ENCODE assay signal across 18 cellular contexts in the genomic region with DNA sequence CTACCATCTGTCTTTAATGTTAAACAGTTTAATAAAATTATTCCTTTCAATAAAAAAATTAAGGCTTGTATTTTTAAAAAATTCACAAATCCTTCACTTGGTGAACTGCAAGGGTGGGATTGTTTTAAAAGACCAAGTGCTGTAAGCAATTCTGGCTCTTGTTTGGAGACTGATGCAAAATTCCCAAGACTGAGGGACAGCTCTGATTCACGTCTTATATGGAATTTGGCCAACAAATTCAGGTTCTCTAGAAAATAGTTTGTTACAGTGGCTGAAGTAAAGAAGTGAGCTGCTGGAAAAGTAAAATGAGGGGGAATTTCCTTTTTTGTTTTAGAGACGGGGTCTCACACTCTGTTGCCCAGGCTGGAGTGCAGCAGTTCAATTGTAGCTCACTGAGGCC. TPM values are rescaled to one million over a fixed set of nuclear protein-coding genes. Genes with fewer than 3 reads are reported as not detected.
DNase-seq lines count a peak whose midpoint lies in the region; ATAC-seq and TF ChIP-seq lines count a peak whose summit lies in the region.
"Had no signal": no experiment of that assay in that cellular context is flagged by ENCODE, and none has a peak within 500 bp of the region (broad histone marks: within the 10 kb centered on the region; RNA-seq: fewer than 3 reads in every experiment).

No MANE protein-coding gene starts in this region.

- H3K27me3 ChIP-seq in PC-9 (ENCODE audit: insufficient read depth, low read depth) (no peaks in the 10 kb centered on the region), upper lobe of right lung (no peaks in the 10 kb centered on the region), dorsolateral prefrontal cortex (no peaks in the 10 kb centered on the region)
- H3K27me3 ChIP-seq: body of pancreas, testis had no signal

- POLR2A ChIA-PET in PC-9 (lab: Charles Lee; ENCODE audit: unreplicated experiment) = no interaction called here

- TF ChIP-seq CTCF in AG10803 (conservative IDR thresholded peaks at IDR 0.05; ENCODE audit: low read length) (no peak), PC-9 (conservative IDR thresholded peaks at IDR 0.05) (no peak), choroid plexus epithelial cell (conservative IDR thresholded peaks at IDR 0.05; ENCODE audit: low read depth, low read length) (no peak), neural crest cell (conservative IDR thresholded peaks at IDR 0.05) (no peak), upper lobe of right lung (IDR thresholded peaks at IDR 0.05) (no peak), dorsolateral prefrontal cortex (IDR thresholded peaks at IDR 0.05 in 54 of 56, conservative IDR thresholded peaks at IDR 0.05 in 2 of 56; ENCODE audit: low read depth in 1 of 56, partially characterized antibody in 56 of 56) (no peak)

- BruUV-seq in PC-9 (replicated peaks; lab: Mats Ljungman, UMichigan) = no TSS peak

- H3K4me3 Mint-ChIP-seq in neural crest cell = no peak overlapping the region
- H3K4me3 Mint-ChIP-seq in activated T-helper 2 cell treated with anti-CD3 and anti-CD28 coated beads, Interferon-gamma antibody, Interleukin-2, Interleukin-4, amounts not matched to agents 10 μg/mL and 5 μg/mL and 100 μg/mL, durations not matched to agents 14 hours and 24 hours and 36 hours (ENCODE audit: low read depth) = no peak overlapping the region
- H3K4me3 Mint-ChIP-seq: CD4-positive, CD25-positive, alpha-beta regulatory T cell; effector memory CD8-positive, alpha-beta T cell; memory B cell; nephron progenitor cell had no signal

- no peak overlapping the region for H3K4me2 ChIP-seq in PC-9

- H3K36me3 ChIP-seq in PC-9 (ENCODE audit: low read depth) = no peaks in the 10 kb centered on the region
- no peaks in the 10 kb centered on the region for H3K36me3 ChIP-seq in upper lobe of right lung

- peaks cover 35% of the 10 kb centered on the region for H3K4me1 Mint-ChIP-seq in neural crest cell
- H3K4me1 Mint-ChIP-seq in activated T-helper 2 cell treated with anti-CD3 and anti-CD28 coated beads, Interferon-gamma antibody, Interleukin-2, Interleukin-4, amounts not matched to agents 10 μg/mL and 5 μg/mL and 100 μg/mL, durations not matched to agents 14 hours and 24 hours and 36 hours (ENCODE audit: low read depth) = no peaks in the 10 kb centered on the region
- H3K4me1 Mint-ChIP-seq: CD4-positive, CD25-positive, alpha-beta regulatory T cell; memory B cell had no signal

- CTCF ChIA-PET in PC-9 (lab: Charles Lee) = no interaction called here

- peaks cover 12% of the 10 kb centered on the region for H3K4me1 ChIP-seq in PC-9 (replicated peaks; ENCODE audit: insufficient read depth)
- peaks cover 6% of the 10 kb centered on the region for H3K4me1 ChIP-seq in upper lobe of right lung
- H3K4me1 ChIP-seq: body of pancreas, testis had no signal

- H3K9me3 ChIP-seq in PC-9 (ENCODE audit: insufficient read depth, low read depth) (no peaks in the 10 kb centered on the region), upper lobe of right lung (no peaks in the 10 kb centered on the region)
- H3K9me3 ChIP-seq: body of pancreas, testis had no signal

- ATAC-seq in upper lobe of right lung = no peak
- ATAC-seq: body of pancreas; effector memory CD8-positive, alpha-beta T cell had no signal

- no peaks in the 10 kb centered on the region for H3K79me2 ChIP-seq in PC-9 (ENCODE audit: low read depth)

- no peaks in the 10 kb centered on the region for H3K27me3 Mint-ChIP-seq in neural crest cell (ENCODE audit: low read depth)
- H3K27me3 Mint-ChIP-seq in activated T-helper 2 cell treated with anti-CD3 and anti-CD28 coated beads, Interferon-gamma antibody, Interleukin-2, Interleukin-4, amounts not matched to agents 10 μg/mL and 5 μg/mL and 100 μg/mL, durations not matched to agents 14 hours and 24 hours and 36 hours (ENCODE audit: low read depth) = no peaks in the 10 kb centered on the region
- H3K27me3 Mint-ChIP-seq: CD4-positive, CD25-positive, alpha-beta regulatory T cell; effector memory CD8-positive, alpha-beta T cell; memory B cell had no signal

- no peaks in the 10 kb centered on the region for H3F3A ChIP-seq in PC-9 (ENCODE audit: insufficient read depth, low read depth)

- H4K20me1 ChIP-seq in PC-9 (ENCODE audit: insufficient read depth) = no peaks in the 10 kb centered on the region

- no peaks in the 10 kb centered on the region for H3K9me3 Mint-ChIP-seq in neural crest cell
- no peaks in the 10 kb centered on the region for H3K9me3 Mint-ChIP-seq in activated T-helper 2 cell treated with anti-CD3 and anti-CD28 coated beads, Interferon-gamma antibody, Interleukin-2, Interleukin-4, amounts not matched to agents 10 μg/mL and 5 μg/mL and 100 μg/mL, durations not matched to agents 14 hours and 24 hours and 36 hours
- H3K9me3 Mint-ChIP-seq: CD4-positive, CD25-positive, alpha-beta regulatory T cell; effector memory CD8-positive, alpha-beta T cell; memory B cell had no signal

- H3K27ac ChIP-seq in PC-9 (peak overlapping the region; percentile 71), upper lobe of right lung (no peak overlapping the region), dorsolateral prefrontal cortex (peak overlapping the region in 28 of 59 donors; percentile 8 to 86 (median 72))
- H3K27ac ChIP-seq: body of pancreas had no signal

- H3K9me2 ChIP-seq in PC-9 (ENCODE audit: insufficient read depth) = no peaks in the 10 kb centered on the region

- H3K36me3 Mint-ChIP-seq in neural crest cell (ENCODE audit: low read depth) = peaks cover 8% of the 10 kb centered on the region
- H3K36me3 Mint-ChIP-seq in activated T-helper 2 cell treated with anti-CD3 and anti-CD28 coated beads, Interferon-gamma antibody, Interleukin-2, Interleukin-4, amounts not matched to agents 10 μg/mL and 5 μg/mL and 100 μg/mL, durations not matched to agents 14 hours and 24 hours and 36 hours (ENCODE audit: low read depth) = no peaks in the 10 kb centered on the region
- H3K36me3 Mint-ChIP-seq: CD4-positive, CD25-positive, alpha-beta regulatory T cell; memory B cell had no signal

- DNase-seq in AG10803 (ENCODE audit: low read depth) = peak; percentile 37
- DNase-seq in PC-9 = no peak
- DNase-seq in choroid plexus epithelial cell (ENCODE audit: low read depth) = peak; percentile 65
- no peak for DNase-seq in neural crest cell (ENCODE audit: low read depth, low spot score)
- DNase-seq in activated T-helper 2 cell treated with anti-CD3 and anti-CD28 coated beads, Interferon-gamma antibody, Interleukin-2, Interleukin-4, amounts not matched to agents 10 μg/mL and 5 μg/mL and 100 μg/mL, durations not matched to agents 14 hours and 24 hours and 36 hours (ENCODE audit: low spot score) = no peak
- DNase-seq in upper lobe of right lung = no peak
- no peak for DNase-seq in dorsolateral prefrontal cortex
- no peak for DNase-seq in NCI-H2227 (lab: John Stamatoyannopoulos, UW; ENCODE audit: unreplicated experiment)
- DNase-seq: activated CD4-positive, alpha-beta T cell treated with anti-CD3 and anti-CD28 coated beads for 1 hour; activated gamma-delta T cell treated with Interleukin-2 at 50 U/mL for 16 hours; body of pancreas; CD4-positive, CD25-positive, alpha-beta regulatory T cell; effector memory CD8-positive, alpha-beta T cell; NCI-H774; nephron progenitor cell; retina; testis had no signal

- H3K27ac Mint-ChIP-seq in neural crest cell (ENCODE audit: unreplicated experiment) = peak overlapping the region; percentile 16
- no peak overlapping the region for H3K27ac Mint-ChIP-seq in activated T-helper 2 cell treated with anti-CD3 and anti-CD28 coated beads, Interferon-gamma antibody, Interleukin-2, Interleukin-4, amounts not matched to agents 10 μg/mL and 5 μg/mL and 100 μg/mL, durations not matched to agents 14 hours and 24 hours and 36 hours
- H3K27ac Mint-ChIP-seq: effector memory CD8-positive, alpha-beta T cell; memory B cell had no signal

- intact Hi-C loops in PC-9 (cut with micrococcal nuclease; ENCODE audit: unreplicated experiment) = no loop called here
- intact Hi-C loops in activated T-helper 2 cell treated with anti-CD3 and anti-CD28 coated beads, Interferon-gamma antibody, Interleukin-2, Interleukin-4, amounts not matched to agents 10 μg/mL and 5 μg/mL and 100 μg/mL, durations not matched to agents 14 hours and 24 hours and 36 hours (cut with micrococcal nuclease) = no loop called here
- intact Hi-C loops in upper lobe of right lung (cut with DNase I) = no loop called here
- intact Hi-C loops in dorsolateral prefrontal cortex (cut with DNase I) = no loop called here

- H2AFZ ChIP-seq in PC-9 = no peak overlapping the region

- no peak overlapping the region for H3K4me3 ChIP-seq in AG10803 (ENCODE audit: low read length)
- H3K4me3 ChIP-seq in PC-9 = no peak overlapping the region
- H3K4me3 ChIP-seq in choroid plexus epithelial cell (ENCODE audit: low read depth, low read length) = no peak overlapping the region
- no peak overlapping the region for H3K4me3 ChIP-seq in upper lobe of right lung
- H3K4me3 ChIP-seq in dorsolateral prefrontal cortex = no peak overlapping the region
- H3K4me3 ChIP-seq: body of pancreas, testis had no signal

RNA-seq across cellular contexts. Expression of a gene that starts 58.3 kb away (rescaled TPM):
- 24.8 and 27.7 TPM in 2 replicates for total RNA-seq in PC-9 (2021)
- 14.0 and 15.6 TPM in 2 replicates for total RNA-seq in neural crest cell
- 5.6 and 7.1 TPM in 2 replicates for total RNA-seq in activated T-helper 2 cell treated with anti-CD3 and anti-CD28 coated beads, Interferon-gamma antibody, Interleukin-2, Interleukin-4, amounts not matched to agents 10 μg/mL and 5 μg/mL and 100 μg/mL, durations not matched to agents 14 hours and 24 hours and 36 hours
- total RNA-seq in upper lobe of right lung = 9.2 TPM
- total RNA-seq in dorsolateral prefrontal cortex = 10 to 100 TPM in 119 of 120 experiments, 1 to 10 TPM in 1; 9.0 to 43.7 (median 22.9) TPM

Comparison
In these comparisons a context has a peak if more than half of its experiments do, and no peak if none do; other contexts are left out.
1. DNase-seq: peak in AG10803 (single experiment) and choroid plexus epithelial cell (single experiment); none in PC-9 (0 of 2), neural crest cell (single experiment), activated T-helper 2 cell treated with anti-CD3 and anti-CD28 coated beads, Interferon-gamma antibody, Interleukin-2, Interleukin-4, amounts not matched to agents 10 μg/mL and 5 μg/mL and 100 μg/mL, durations not matched to agents 14 hours and 24 hours and 36 hours (single experiment), upper lobe of right lung (single experiment), dorsolateral prefrontal cortex (0 of 10) and NCI-H2227 (single experiment).